Comparison of ENCODE assay signal across 20 cellular contexts in genomic region chr10:54282012-54282411, GRCh38.
A peak's percentile ranks its signal among the peaks of the same experiment; 100 is the strongest.
DNase-seq lines count a peak whose midpoint lies in the region; ATAC-seq, FAIRE-seq and TF ChIP-seq lines count a peak whose summit lies in the region.
"Had no signal": no experiment of that assay in that cellular context is flagged by ENCODE, and none has a peak within 500 bp of the region (broad histone marks: within the 10 kb centered on the region; RNA-seq: fewer than 3 reads in every experiment).

No MANE protein-coding gene starts in this region.

- H3K56ac ChIP-seq in H1 (replicated peaks; ENCODE audit: insufficient read length, low read depth, low read length) (no peak overlapping the region), mesendoderm (ENCODE audit: low read length) (no peak overlapping the region)

- H4K5ac ChIP-seq in H1 (ENCODE audit: insufficient read length, low read depth, low read length) = no peak overlapping the region
- H4K5ac ChIP-seq in mesendoderm (ENCODE audit: low read length) = no peak overlapping the region

- no peak overlapping the region for H2BK5ac ChIP-seq in H1 (ENCODE audit: low read depth, low read length)
- no peak overlapping the region for H2BK5ac ChIP-seq in mesendoderm (ENCODE audit: low read length)
- no peak overlapping the region for H2BK5ac ChIP-seq in trophoblast cell (ENCODE audit: low read depth, low read length, poor library complexity)

- no peaks in the 10 kb centered on the region for H3K27me3 ChIP-seq in H7 (ENCODE audit: control insufficient read depth, insufficient read depth, low read length)
- no peaks in the 10 kb centered on the region for H3K27me3 ChIP-seq in H1 (replicated peaks in 1 of 4; ENCODE audit: control insufficient read depth in 3 of 4, extremely low read depth in 1 of 4, insufficient read depth in 3 of 4, low read length in 3 of 4)
- no peaks in the 10 kb centered on the region for H3K27me3 ChIP-seq in mesendoderm (ENCODE audit: insufficient read depth, low read length, poor library complexity)
- no peaks in the 10 kb centered on the region for H3K27me3 ChIP-seq in trophoblast cell (ENCODE audit: insufficient read depth, low read length)
- H3K27me3 ChIP-seq: BE2C had no signal

- no peak for FAIRE-seq in H1 (lab: Jason Lieb, UNC)
- FAIRE-seq: D721Med, G401.6, GM12891, HepG2 had no signal

- H3K4me3 ChIP-seq in H7 (ENCODE audit: insufficient read depth, low read depth, low read length) (no peak overlapping the region), H1 (ENCODE audit: extremely low read depth in 1 of 4, insufficient read depth in 2 of 4, low read depth in 3 of 4, low read length in 4 of 4) (no peak overlapping the region), mesendoderm (ENCODE audit: low read length) (no peak overlapping the region), trophoblast cell (ENCODE audit: low read depth, low read length) (no peak overlapping the region)

- H4K8ac ChIP-seq in H1 (ENCODE audit: extremely low read depth, insufficient read depth, low read length) (no peak overlapping the region), mesendoderm (ENCODE audit: low read depth, low read length) (no peak overlapping the region), trophoblast cell (ENCODE audit: low read depth, low read length) (no peak overlapping the region)

- H2BK120ac ChIP-seq in H1 (replicated peaks; ENCODE audit: low read depth, low read length) = no peak overlapping the region
- H2BK120ac ChIP-seq in mesendoderm (ENCODE audit: low read depth, low read length) = no peak overlapping the region
- H2BK120ac ChIP-seq in trophoblast cell (ENCODE audit: insufficient read depth, low read length, poor library complexity) = no peak overlapping the region

- no peak for TF ChIP-seq POLR2A in H1 (IDR thresholded peaks at IDR 0.05; ENCODE audit: control extremely low read depth in 1 of 2, low read depth in 2 of 2, low read length in 2 of 2)

- CTCF ChIA-PET in Calu3 (lab: Charles Lee) (no interaction called here), H1 (lab: Charles Lee; ENCODE audit: partially characterized antibody) (no interaction called here)

- H3K4ac ChIP-seq in H1 (replicated peaks; ENCODE audit: insufficient read length, low read depth, low read length) (no peak overlapping the region), mesendoderm (ENCODE audit: low read depth, low read length) (no peak overlapping the region), trophoblast cell (ENCODE audit: low read depth, low read length) (no peak overlapping the region)

- no peak for TF ChIP-seq EP300 in H1 (IDR thresholded peaks at IDR 0.05; ENCODE audit: borderline replicate concordance in 1 of 2, low read depth in 2 of 2, low read length in 2 of 2)

- H3K4me3 Mint-ChIP-seq in Calu3 (ENCODE audit: low read depth, unreplicated experiment) = no peak overlapping the region
- H3K4me3 Mint-ChIP-seq: CD4-positive, CD25-positive, alpha-beta regulatory T cell; CD8-positive, alpha-beta memory T cell; IgD-negative memory B cell had no signal

- POLR2A ChIA-PET in H1 (lab: Charles Lee; ENCODE audit: partially characterized antibody) = no interaction called here

- peak overlapping the region; percentile 50 for H3K27ac Mint-ChIP-seq in Calu3 (ENCODE audit: unreplicated experiment)
- H3K27ac Mint-ChIP-seq: CD8-positive, alpha-beta memory T cell; IgD-negative memory B cell had no signal

- H3K14ac ChIP-seq in H1 (ENCODE audit: insufficient read length) (no peak overlapping the region), trophoblast cell (ENCODE audit: low read length) (no peak overlapping the region)

- no peak overlapping the region for H3K27ac ChIP-seq in H1 (ENCODE audit: low read depth, low read length)
- no peak overlapping the region for H3K27ac ChIP-seq in mesendoderm (ENCODE audit: low read depth, low read length)
- H3K27ac ChIP-seq in trophoblast cell (ENCODE audit: low read depth, low read length) = no peak overlapping the region

- peaks cover 23% of the 10 kb centered on the region for H3K4me1 Mint-ChIP-seq in Calu3 (ENCODE audit: low read depth, unreplicated experiment)
- H3K4me1 Mint-ChIP-seq: CD4-positive, CD25-positive, alpha-beta regulatory T cell; CD8-positive, alpha-beta memory T cell; IgD-negative memory B cell had no signal

- no peak overlapping the region for H4K12ac ChIP-seq in trophoblast cell (ENCODE audit: low read depth, low read length)

- H4K91ac ChIP-seq in H1 (replicated peaks; ENCODE audit: insufficient read length, low read length) (no peak overlapping the region), trophoblast cell (ENCODE audit: low read depth, low read length) (no peak overlapping the region)

- TF ChIP-seq CTCF in Calu3 (IDR thresholded peaks at IDR 0.05; ENCODE audit: unreplicated experiment) = no peak
- TF ChIP-seq CTCF in H1 (IDR thresholded peaks at IDR 0.05; ENCODE audit: control extremely low read depth in 1 of 3, insufficient read depth in 1 of 3, low read depth in 1 of 3, low read length in 3 of 3) = no peak

- 51% methylated on average over 2 of the region's 2 CpGs; no CpG with 5 or more reads in 1 of the 2 experiments for WGBS in H1 (ENCODE audit: extremely low coverage in 1 of 2, insufficient coverage in 1 of 2, insufficient read length in 1 of 2, insufficient replicate concordance in 2 of 2, low coverage in 1 of 2, low lambda C conversion rate in 2 of 2, missing lambda C conversion rate in 1 of 2), 2 experiments
- no CpG with 5 or more reads among the region's 2 CpGs for WGBS in mesendoderm (ENCODE audit: extremely low coverage, insufficient coverage, low lambda C conversion rate)
- no CpG with 5 or more reads among the region's 2 CpGs for WGBS in trophoblast cell (ENCODE audit: extremely low coverage, insufficient coverage, insufficient read length)

- no peaks in the 10 kb centered on the region for H3K27me3 Mint-ChIP-seq in Calu3 (ENCODE audit: unreplicated experiment)
- H3K27me3 Mint-ChIP-seq: CD4-positive, CD25-positive, alpha-beta regulatory T cell; CD8-positive, alpha-beta memory T cell; IgD-negative memory B cell had no signal

- H3K36me3 ChIP-seq in H7 (replicated peaks; ENCODE audit: control insufficient read depth, insufficient read depth, low read length) (no peaks in the 10 kb centered on the region), H1 (ENCODE audit: control insufficient read depth in 2 of 4, insufficient read depth in 4 of 4, low read length in 3 of 4) (no peaks in the 10 kb centered on the region), mesendoderm (ENCODE audit: control insufficient read depth, insufficient read depth, low read length) (no peaks in the 10 kb centered on the region), trophoblast cell (ENCODE audit: control insufficient read depth in 1 of 2, insufficient read depth in 2 of 2, low read length in 2 of 2) (no peaks in the 10 kb centered on the region)
- H3K36me3 ChIP-seq: BE2C had no signal

- H3K23ac ChIP-seq in H1 (ENCODE audit: insufficient read length) (no peak overlapping the region), mesendoderm (ENCODE audit: low read length) (no peak overlapping the region), trophoblast cell (ENCODE audit: low read length) (no peak overlapping the region)

- H3K9ac ChIP-seq in H1 (replicated peaks in 1 of 4; ENCODE audit: extremely low read depth in 1 of 4, low read depth in 3 of 4, low read length in 3 of 4) (no peak overlapping the region), mesendoderm (ENCODE audit: low read length) (no peak overlapping the region), trophoblast cell (ENCODE audit: low read length) (no peak overlapping the region)

- H3K4me1 ChIP-seq in H1 (replicated peaks in 1 of 4; ENCODE audit: control insufficient read depth in 3 of 4, insufficient read depth in 4 of 4, low read length in 3 of 4) = no peaks in the 10 kb centered on the region
- H3K4me1 ChIP-seq in mesendoderm (ENCODE audit: control insufficient read depth, low read depth, low read length) = no peaks in the 10 kb centered on the region
- no peaks in the 10 kb centered on the region for H3K4me1 ChIP-seq in trophoblast cell (ENCODE audit: control insufficient read depth in 1 of 2, insufficient read depth in 2 of 2, low read length in 2 of 2)

- H2AK5ac ChIP-seq in H1 (ENCODE audit: low read depth, low read length) (no peak overlapping the region), mesendoderm (ENCODE audit: low read length) (no peak overlapping the region), trophoblast cell (ENCODE audit: low read length) (no peak overlapping the region)

- H3K79me2 ChIP-seq in H1 (ENCODE audit: control insufficient read depth in 1 of 2, insufficient read depth in 2 of 2, low read length in 2 of 2) (no peaks in the 10 kb centered on the region), mesendoderm (ENCODE audit: control insufficient read depth, insufficient read depth, low read length) (no peaks in the 10 kb centered on the region), trophoblast cell (ENCODE audit: control insufficient read depth, insufficient read depth, low read length, poor library complexity) (no peaks in the 10 kb centered on the region)

- no peak for TF ChIP-seq RAD21 in H1 (IDR thresholded peaks at IDR 0.05 in 1 of 2, conservative IDR thresholded peaks at IDR 0.05 in 1 of 2; ENCODE audit: low read depth in 2 of 2, low read length in 2 of 2)

- H3K18ac ChIP-seq in H1 (ENCODE audit: extremely low read depth, low read length) (no peak overlapping the region), mesendoderm (ENCODE audit: low read length) (no peak overlapping the region), trophoblast cell (ENCODE audit: low read length) (no peak overlapping the region)

- H3K23me2 ChIP-seq in H1 (ENCODE audit: low read depth, low read length) = no peaks in the 10 kb centered on the region

- H3K9me3 ChIP-seq in H1 (ENCODE audit: insufficient read depth in 2 of 2, low read depth in 1 of 2, low read length in 1 of 2) = no peaks in the 10 kb centered on the region
- H3K9me3 ChIP-seq in trophoblast cell (ENCODE audit: insufficient read depth, low read depth, low read length) = no peaks in the 10 kb centered on the region
- H3K9me3 ChIP-seq: BE2C had no signal

- H3K79me1 ChIP-seq in H1 (ENCODE audit: low read depth, low read length) = no peaks in the 10 kb centered on the region
- no peaks in the 10 kb centered on the region for H3K79me1 ChIP-seq in mesendoderm (ENCODE audit: low read length)
- no peaks in the 10 kb centered on the region for H3K79me1 ChIP-seq in trophoblast cell (ENCODE audit: low read length)

- peak overlapping the region; percentile 96 for H2AFZ ChIP-seq in H1 (ENCODE audit: low read length)
- H2AFZ ChIP-seq in trophoblast cell (ENCODE audit: insufficient read depth, low read length, poor library complexity) = no peak overlapping the region

- H3K4me2 ChIP-seq in H1 (ENCODE audit: insufficient read depth in 1 of 2, low read depth in 2 of 2, low read length in 2 of 2) (no peak overlapping the region), mesendoderm (ENCODE audit: low read length) (no peak overlapping the region), trophoblast cell (ENCODE audit: low read length) (no peak overlapping the region)

- H3K9me3 Mint-ChIP-seq in Calu3 (ENCODE audit: low read depth, unreplicated experiment) = no peaks in the 10 kb centered on the region

- H2BK15ac ChIP-seq in H1 (ENCODE audit: low read length) (no peak overlapping the region), mesendoderm (replicated peaks; ENCODE audit: low read depth) (no peak overlapping the region)

- H3K36me3 Mint-ChIP-seq in Calu3 (ENCODE audit: insufficient read depth, unreplicated experiment) = no peaks in the 10 kb centered on the region
- H3K36me3 Mint-ChIP-seq: CD4-positive, CD25-positive, alpha-beta regulatory T cell; CD8-positive, alpha-beta memory T cell; IgD-negative memory B cell had no signal

- H4K20me1 ChIP-seq in H1 (replicated peaks in 1 of 2; ENCODE audit: control insufficient read depth in 1 of 2, insufficient read depth in 2 of 2, low read length in 2 of 2) = no peaks in the 10 kb centered on the region

- no TSS peak for BruUV-seq in Calu3 (replicated peaks; lab: Mats Ljungman, UMichigan)

- DNase-seq in Calu3 (no peak), H7 (peak; percentile 10), H1 (ENCODE audit: low read depth in 1 of 2, low spot score in 2 of 2) (no peak), mesendoderm (peak; percentile 8), NCI-H510A treated with DMSO at 0.1 percent for 48 hours (lab: John Stamatoyannopoulos, UW) (no peak), trophoblast cell (no peak)
- DNase-seq: BE2C; C1 segment of cervical spinal cord; CD4-positive, CD25-positive, alpha-beta regulatory T cell; CD8-positive, alpha-beta memory T cell; COR-L47; GOT3; HCEC 1CT; KG1 had no signal

- intact Hi-C loops in Calu3 (cut with micrococcal nuclease; ENCODE audit: unreplicated experiment) = no loop called here

- H2BK12ac ChIP-seq in H1 (ENCODE audit: low read depth, low read length) (no peak overlapping the region), trophoblast cell (ENCODE audit: low read length) (no peak overlapping the region)

- ATAC-seq in HG03521 (IDR thresholded peaks at IDR 0.05; ENCODE audit: unreplicated experiment) = no peak
- ATAC-seq: HepG2 had no signal

- H2BK20ac ChIP-seq in H1 (ENCODE audit: low read length) = no peak overlapping the region

Comparison
In these comparisons a context has a peak if more than half of its experiments do, and no peak if none do; other contexts are left out.
1. DNase-seq: peak in H7 (single experiment) and mesendoderm (single experiment); none in Calu3 (single experiment), H1 (0 of 2), NCI-H510A treated with DMSO at 0.1 percent for 48 hours (single experiment) and trophoblast cell (0 of 2).